In the genomic region with DNA sequence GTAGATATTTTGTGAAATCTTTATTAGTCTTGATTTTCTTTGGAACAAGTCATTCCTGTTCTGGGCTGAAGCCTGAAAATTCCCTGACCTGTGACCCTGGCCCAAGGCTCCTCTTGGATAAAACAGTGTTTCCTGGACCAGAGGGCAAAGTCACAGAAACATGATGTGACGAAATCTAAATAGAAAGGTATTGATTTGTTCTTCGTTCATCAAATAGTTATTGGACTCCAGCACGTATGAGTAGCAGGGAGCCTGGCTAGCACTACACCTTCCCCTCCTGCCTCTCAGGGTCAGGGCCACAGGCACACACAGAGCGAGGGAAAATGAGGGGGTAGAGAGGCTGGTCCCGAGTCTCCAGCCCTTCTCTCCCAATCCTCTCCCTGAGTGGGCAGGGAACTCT, we compare ENCODE assay signal across 1 cellular context.
TF ChIP-seq lines count a peak whose summit lies in the region.

No MANE protein-coding gene starts in this region.

TF ChIP-seq in HepG2, 621 proteins besides CTCF, POLR2A, EP300 and RAD21 (continued from another document):
- TF ChIP-seq, protein P1, sequence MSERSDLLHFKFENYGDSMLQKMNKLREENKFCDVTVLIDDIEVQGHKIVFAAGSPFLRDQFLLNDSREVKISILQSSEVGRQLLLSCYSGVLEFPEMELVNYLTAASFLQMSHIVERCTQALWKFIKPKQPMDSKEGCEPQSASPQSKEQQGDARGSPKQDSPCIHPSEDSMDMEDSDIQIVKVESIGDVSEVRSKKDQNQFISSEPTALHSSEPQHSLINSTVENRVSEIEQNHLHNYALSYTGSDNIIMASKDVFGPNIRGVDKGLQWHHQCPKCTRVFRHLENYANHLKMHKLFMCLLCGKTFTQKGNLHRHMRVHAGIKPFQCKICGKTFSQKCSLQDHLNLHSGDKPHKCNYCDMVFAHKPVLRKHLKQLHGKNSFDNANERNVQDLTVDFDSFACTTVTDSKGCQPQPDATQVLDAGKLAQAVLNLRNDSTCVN (CRISPR knock-in tag; IDR thresholded peaks at IDR 0.05; ENCODE audit: borderline replicate concordance): no peak; the same call in 1 of the 2 replicates
- no peak for TF ChIP-seq ATF7-NPFF (CRISPR knock-in tag; IDR thresholded peaks at IDR 0.05; ENCODE audit: low read depth)
- TF ChIP-seq, protein P2, sequence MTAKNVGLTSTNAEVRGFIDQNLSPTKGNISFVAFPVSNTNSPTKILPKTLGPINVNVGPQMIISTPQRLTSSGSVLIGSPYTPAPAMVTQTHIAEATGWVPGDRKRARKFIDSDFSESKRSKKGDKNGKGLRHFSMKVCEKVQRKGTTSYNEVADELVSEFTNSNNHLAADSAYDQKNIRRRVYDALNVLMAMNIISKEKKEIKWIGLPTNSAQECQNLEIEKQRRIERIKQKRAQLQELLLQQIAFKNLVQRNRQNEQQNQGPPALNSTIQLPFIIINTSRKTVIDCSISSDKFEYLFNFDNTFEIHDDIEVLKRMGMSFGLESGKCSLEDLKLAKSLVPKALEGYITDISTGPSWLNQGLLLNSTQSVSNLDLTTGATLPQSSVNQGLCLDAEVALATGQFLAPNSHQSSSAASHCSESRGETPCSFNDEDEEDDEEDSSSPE (CRISPR knock-in tag; IDR thresholded peaks at IDR 0.05): peak; percentile 75
- TF ChIP-seq ZNF781 (CRISPR knock-in tag; IDR thresholded peaks at IDR 0.05; ENCODE audit: borderline replicate concordance, not compliant biosample characterization): no peak
- no peak for TF ChIP-seq MZF1 (CRISPR knock-in tag; IDR thresholded peaks at IDR 0.05; ENCODE audit: borderline replicate concordance)
- no peak for TF ChIP-seq ZBTB7A (CRISPR knock-in tag; IDR thresholded peaks at IDR 0.05)
- no peak for TF ChIP-seq XRCC5 (optimal IDR thresholded peaks at IDR 0.05; ENCODE audit: low read length)
- peak; percentile 44 for TF ChIP-seq ZFX (CRISPR knock-in tag; IDR thresholded peaks at IDR 0.05; ENCODE audit: low read depth)
